Comparison of ENCODE assay signal across 9 cellular contexts in genomic region chr6:15615837-15616236, GRCh38. TPM values are rescaled to one million over a fixed set of nuclear protein-coding genes. Genes with fewer than 3 reads are reported as not detected.
A peak's percentile ranks its signal among the peaks of the same experiment; 100 is the strongest.
DNase-seq lines count a peak whose midpoint lies in the region; ATAC-seq and TF ChIP-seq lines count a peak whose summit lies in the region.
"Had no signal": no experiment of that assay in that cellular context is flagged by ENCODE, and none has a peak within 500 bp of the region (broad histone marks: within the 10 kb centered on the region; RNA-seq: fewer than 3 reads in every experiment).

No MANE protein-coding gene starts in this region.

- no peak overlapping the region for H4K8ac ChIP-seq in H9 (replicated peaks; ENCODE audit: insufficient read length, low read depth, low read length)

- in situ Hi-C loops in GM13977 (cut with MboI; ENCODE audit: low pct_unique_long_range_greater_than_20kb, low sequenced_read_pairs, unreplicated experiment), result no loop called here

- H3K27me3 ChIP-seq in H9 (ENCODE audit: insufficient read depth, low read length), result no peaks in the 10 kb centered on the region

- TF ChIP-seq CTCF in GM13977 (IDR thresholded peaks at IDR 0.05; ENCODE audit: extremely low read depth, insufficient read depth, missing control alignments) (no peak), H9 (conservative IDR thresholded peaks at IDR 0.05) (no peak)

- H2BK5ac ChIP-seq in H9 (ENCODE audit: insufficient read length, low read length), result no peak overlapping the region

- no peak overlapping the region for H2BK15ac ChIP-seq in H9 (ENCODE audit: low read depth, low read length)

- peaks cover 5% of the 10 kb centered on the region; the same call in 1 of the 2 replicates for H3K4me1 ChIP-seq in H9 (ENCODE audit: insufficient read depth, low read length)

- no peaks in the 10 kb centered on the region for H3K23me2 ChIP-seq in H9 (ENCODE audit: insufficient read length, low read depth, low read length, poor library complexity, severe bottlenecking)

- H3K9me3 Mint-ChIP-seq in H9 (peaks cover 0 to 4% of the 10 kb centered on the region in 2 experiments; a peak in 1 of 5 replicates), memory B cell (no peaks in the 10 kb centered on the region)
- H3K9me3 Mint-ChIP-seq: activated naive CD8-positive, alpha-beta T cell treated with anti-CD3 and anti-CD28 coated beads, Interleukin-2, amount 10 ng/mL, durations not matched to agents 7 days and 5 days had no signal

- H2BK120ac ChIP-seq in H9 (ENCODE audit: low read depth, low read length, poor library complexity, severe bottlenecking), result no peak overlapping the region

- no peak overlapping the region for H3K4me3 Mint-ChIP-seq in H9
- H3K4me3 Mint-ChIP-seq in memory B cell, result no peak overlapping the region
- H3K4me3 Mint-ChIP-seq: activated naive CD8-positive, alpha-beta T cell treated with anti-CD3 and anti-CD28 coated beads, Interleukin-2, amount 10 ng/mL, durations not matched to agents 7 days and 5 days had no signal

- no peak overlapping the region for H3T11ph ChIP-seq in H9 (ENCODE audit: low read length)

- H3K23ac ChIP-seq in H9 (ENCODE audit: insufficient read length, low read depth, low read length), result no peak overlapping the region

- H3K79me2 ChIP-seq in H9 (ENCODE audit: insufficient read depth, low read length), result no peaks in the 10 kb centered on the region

- H3K4ac ChIP-seq in H9 (ENCODE audit: low read depth, low read length), result no peak overlapping the region

- no peak overlapping the region for H3K18ac ChIP-seq in H9 (ENCODE audit: insufficient read length, low read depth, low read length)

- H3K14ac ChIP-seq in H9 (ENCODE audit: insufficient read depth, low read length), result no peak overlapping the region

- no peak overlapping the region for H3K27ac ChIP-seq in H9 (ENCODE audit: insufficient read length, low read depth, low read length)
- H3K27ac ChIP-seq: psoas muscle had no signal

- peak overlapping the region; percentile 46 to 81 (median 80); a peak in 4 of 7 replicates for H3K27ac Mint-ChIP-seq in H9
- peak overlapping the region; percentile 49 for H3K27ac Mint-ChIP-seq in memory B cell
- H3K27ac Mint-ChIP-seq: activated naive CD8-positive, alpha-beta T cell treated with anti-CD3 and anti-CD28 coated beads, Interleukin-2, amount 10 ng/mL, durations not matched to agents 7 days and 5 days had no signal

- H3K79me1 ChIP-seq in H9 (ENCODE audit: insufficient read depth, low read depth, low read length, poor library complexity, severe bottlenecking), result no peaks in the 10 kb centered on the region

- H3K4me1 Mint-ChIP-seq in H9 (peaks cover 25 to 29% of the 10 kb centered on the region in 2 experiments), memory B cell (peaks cover 37% of the 10 kb centered on the region)

- H4K20me1 ChIP-seq in H9 (ENCODE audit: control insufficient read depth, insufficient read depth, insufficient read length), result no peaks in the 10 kb centered on the region

- no peak overlapping the region for H2AK5ac ChIP-seq in H9 (ENCODE audit: insufficient read length, low read length)

- no peak overlapping the region for H2BK12ac ChIP-seq in H9 (ENCODE audit: insufficient read length, low read depth, low read length)

- no peak overlapping the region for H2BK20ac ChIP-seq in H9 (ENCODE audit: low read depth, low read length, poor library complexity, severe bottlenecking)

- H3K9ac ChIP-seq in H9 (ENCODE audit: extremely low read depth, insufficient read length, low read length), result no peak overlapping the region

- peaks cover 12 to 31% (median 18%) of the 10 kb centered on the region in 3 experiments for H3K36me3 Mint-ChIP-seq in H9 (ENCODE audit: insufficient read depth in 1 of 3, low read depth in 3 of 3)
- H3K36me3 Mint-ChIP-seq in memory B cell, result peaks cover 22% of the 10 kb centered on the region

- no peaks in the 10 kb centered on the region for H3K27me3 Mint-ChIP-seq in H9 (ENCODE audit: low read depth)
- no peaks in the 10 kb centered on the region for H3K27me3 Mint-ChIP-seq in memory B cell
- H3K27me3 Mint-ChIP-seq: activated naive CD8-positive, alpha-beta T cell treated with anti-CD3 and anti-CD28 coated beads, Interleukin-2, amount 10 ng/mL, durations not matched to agents 7 days and 5 days had no signal

- DNase-seq in GM13977 (ENCODE audit: low spot score), result peak; percentile 18
- no peak for DNase-seq in H9
- DNase-seq in NCI-H510A (lab: John Stamatoyannopoulos, UW), result peak; percentile 46
- no peak for DNase-seq in memory B cell (ENCODE audit: low spot score in 2 of 2)
- DNase-seq in RKO (ENCODE audit: low spot score), result no peak
- DNase-seq in NCI-H524 treated with DMSO at 0.1 percent for 48 hours (lab: John Stamatoyannopoulos, UW), result no peak
- DNase-seq: activated naive CD8-positive, alpha-beta T cell treated with anti-CD3 and anti-CD28 coated beads, Interleukin-2, amount 10 ng/mL, durations not matched to agents 7 days and 5 days; psoas muscle had no signal

- H2AFZ ChIP-seq in H9 (ENCODE audit: low read length), result no peak overlapping the region

- H3K4me2 ChIP-seq in H9 (ENCODE audit: insufficient read depth, insufficient read length, low read length), result no peak overlapping the region

- WGBS in H9 (ENCODE audit: extremely low coverage, insufficient read length, low lambda C conversion rate), result no CpG with 5 or more reads among the region's 1 CpG

- no peak overlapping the region for H3K56ac ChIP-seq in H9 (ENCODE audit: insufficient read length, low read depth, low read length)

- no peak overlapping the region for H4K5ac ChIP-seq in H9 (ENCODE audit: insufficient read length, low read depth, low read length)

- peak; percentile 40 for ATAC-seq in memory B cell (ENCODE audit: low read depth)
- no peak for ATAC-seq in GM21825 (IDR thresholded peaks at IDR 0.05; ENCODE audit: unreplicated experiment)

- H3K9me3 ChIP-seq in H9 (ENCODE audit: control insufficient read depth, low read depth, low read length), result no peaks in the 10 kb centered on the region

- H4K91ac ChIP-seq in H9 (ENCODE audit: insufficient read length, low read depth, low read length), result no peak overlapping the region

RNA-seq across cellular contexts. Expression of gene DTNBP1, which starts 47.0 kb away (rescaled TPM):
- total RNA-seq in H9 (2021), result 12.9 and 13.2 TPM in 2 replicates

Comparison
In these comparisons a context has a peak if more than half of its experiments do, and no peak if none do; other contexts are left out.
1. DNase-seq: peak in GM13977 (single experiment) and NCI-H510A (single experiment); none in H9 (single experiment), memory B cell (0 of 2), RKO (single experiment) and NCI-H524 treated with DMSO at 0.1 percent for 48 hours (single experiment).